24 cellular contexts compared by ENCODE assay signal in the genomic region with DNA sequence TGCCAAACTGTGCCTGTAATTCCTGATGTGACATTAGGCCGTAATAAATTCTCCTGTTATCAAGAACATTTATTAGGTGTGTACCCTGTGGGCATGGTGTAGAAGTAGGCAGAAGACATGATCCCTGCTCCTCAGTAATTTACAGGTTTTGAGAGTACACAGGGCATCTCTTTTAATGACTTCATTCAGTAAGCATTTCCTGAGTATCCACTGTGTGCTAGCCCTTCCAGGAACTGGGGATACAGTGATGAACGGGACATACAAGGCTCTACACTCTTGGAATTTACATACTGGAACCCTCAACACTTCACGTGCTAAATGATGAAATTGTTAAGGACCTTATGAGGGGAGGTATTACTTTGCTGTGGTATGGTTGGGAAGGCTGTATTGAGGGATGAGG. TPM values are rescaled to one million over a fixed set of nuclear protein-coding genes. Genes with fewer than 3 reads are reported as not detected.
DNase-seq lines count a peak whose midpoint lies in the region; ATAC-seq and TF ChIP-seq lines count a peak whose summit lies in the region.
"Had no signal": no experiment of that assay in that cellular context is flagged by ENCODE, and none has a peak within 500 bp of the region (broad histone marks: within the 10 kb centered on the region; RNA-seq: fewer than 3 reads in every experiment).

No MANE protein-coding gene starts in this region.

- H3K4me1 Mint-ChIP-seq in stimulated activated naive B cell treated with anti-CD40 and anti-IgM and Interleukin-4, amounts not matched to agents 10 μg/mL and 1 μg/mL and 100 μg/mL, for 72 hours = peaks cover 23 to 51% of the 10 kb centered on the region in 2 donors
- H3K4me1 Mint-ChIP-seq in activated T-cell treated with anti-CD3 and anti-CD28 coated beads, Interleukin-2, amount 50 U/mL, for 24 hours (ENCODE audit: low read depth) = peaks cover 53% of the 10 kb centered on the region
- H3K4me1 Mint-ChIP-seq: CD14-positive monocyte had no signal

- H3K4me3 ChIP-seq in LNCaP clone FGC (ENCODE audit: low read depth, low read length) (no peak overlapping the region), choroid plexus epithelial cell (ENCODE audit: low read depth, low read length) (no peak overlapping the region)
- H3K4me3 ChIP-seq: left ventricle myocardium inferior, mucosa of descending colon had no signal

- H3K27me3 Mint-ChIP-seq in stimulated activated naive B cell treated with anti-CD40 and anti-IgM and Interleukin-4, amounts not matched to agents 10 μg/mL and 1 μg/mL and 100 μg/mL, for 72 hours = no peaks in the 10 kb centered on the region
- no peaks in the 10 kb centered on the region for H3K27me3 Mint-ChIP-seq in activated T-cell treated with anti-CD3 and anti-CD28 coated beads, Interleukin-2, amount 50 U/mL, for 24 hours
- H3K27me3 Mint-ChIP-seq: central memory CD8-positive, alpha-beta T cell had no signal

- peak; percentile 15 for DNase-seq in Daoy (ENCODE audit: low read depth)
- DNase-seq in LNCaP clone FGC (ENCODE audit: low read depth) = peak; percentile 18
- peak; percentile 39 for DNase-seq in choroid plexus epithelial cell (ENCODE audit: low read depth)
- peak; percentile 65 for DNase-seq in kidney tubule cell (ENCODE audit: low spot score)
- DNase-seq in SIG-M5 (lab: John Stamatoyannopoulos, UW) = no peak
- no peak for DNase-seq in stimulated activated naive B cell treated with anti-CD40 and anti-IgM and Interleukin-4, amounts not matched to agents 10 μg/mL and 1 μg/mL and 100 μg/mL, for 72 hours
- no peak for DNase-seq in activated T-cell treated with anti-CD3 and anti-CD28 coated beads, Interleukin-2, amount 50 U/mL, for 24 hours
- DNase-seq: activated CD4-positive, CD25-positive, alpha-beta regulatory T cell treated with anti-CD3 and anti-CD28 coated beads, Interleukin-2, amount 50 U/mL, for 72 hours; activated CD8-positive, alpha-beta memory T cell treated with anti-CD3 and anti-CD28 coated beads for 24 hours; activated naive CD4-positive, alpha-beta T cell treated with anti-CD3 and anti-CD28 coated beads, Interleukin-2, amount 50 U/mL, for 16 hours; activated T-cell treated with anti-CD3 and anti-CD28 coated beads, Interleukin-2, amount 50 U/mL, for 48 hours; aorta; glutamatergic neuron; left ventricle myocardium inferior; mucosa of descending colon; NCI-H1694 treated with DMSO at 0.1 percent for 48 hours; NCI-H69; nephron progenitor cell; stimulated activated CD8-positive, alpha-beta memory T cell treated with anti-CD3 and anti-CD28 coated beads, Interleukin-4, amount 100 ng/mL, for 48 hours had no signal

- peaks cover 9 to 12% of the 10 kb centered on the region in 2 donors for H3K36me3 Mint-ChIP-seq in stimulated activated naive B cell treated with anti-CD40 and anti-IgM and Interleukin-4, amounts not matched to agents 10 μg/mL and 1 μg/mL and 100 μg/mL, for 72 hours
- no peaks in the 10 kb centered on the region for H3K36me3 Mint-ChIP-seq in activated T-cell treated with anti-CD3 and anti-CD28 coated beads, Interleukin-2, amount 50 U/mL, for 24 hours (ENCODE audit: low read depth)

- H3K27ac Mint-ChIP-seq in stimulated activated naive B cell treated with anti-CD40 and anti-IgM and Interleukin-4, amounts not matched to agents 10 μg/mL and 1 μg/mL and 100 μg/mL, for 72 hours = no peak overlapping the region
- no peak overlapping the region for H3K27ac Mint-ChIP-seq in activated T-cell treated with anti-CD3 and anti-CD28 coated beads, Interleukin-2, amount 50 U/mL, for 24 hours
- H3K27ac Mint-ChIP-seq: nephron progenitor cell had no signal

- TF ChIP-seq CTCF in LNCaP clone FGC (IDR thresholded peaks at IDR 0.05; ENCODE audit: control insufficient read depth, extremely low read depth, insufficient read depth) = no peak
- no peak for TF ChIP-seq CTCF in choroid plexus epithelial cell (conservative IDR thresholded peaks at IDR 0.05; ENCODE audit: low read depth, low read length)

- ATAC-seq in stimulated activated naive B cell treated with anti-CD40 and anti-IgM and Interleukin-4, amounts not matched to agents 10 μg/mL and 1 μg/mL and 100 μg/mL, for 72 hours (replicated peaks) = no peak
- ATAC-seq in HG02852 (IDR thresholded peaks at IDR 0.05; ENCODE audit: unreplicated experiment) = no peak
- ATAC-seq: esophagus mucosa, mucosa of descending colon, sciatic nerve had no signal

- no peak overlapping the region for H3K4me3 Mint-ChIP-seq in stimulated activated naive B cell treated with anti-CD40 and anti-IgM and Interleukin-4, amounts not matched to agents 10 μg/mL and 1 μg/mL and 100 μg/mL, for 72 hours
- H3K4me3 Mint-ChIP-seq in activated T-cell treated with anti-CD3 and anti-CD28 coated beads, Interleukin-2, amount 50 U/mL, for 24 hours = no peak overlapping the region
- H3K4me3 Mint-ChIP-seq: CD14-positive monocyte; central memory CD8-positive, alpha-beta T cell; nephron progenitor cell had no signal

- H3K9me3 Mint-ChIP-seq in stimulated activated naive B cell treated with anti-CD40 and anti-IgM and Interleukin-4, amounts not matched to agents 10 μg/mL and 1 μg/mL and 100 μg/mL, for 72 hours = no peaks in the 10 kb centered on the region
- no peaks in the 10 kb centered on the region for H3K9me3 Mint-ChIP-seq in activated T-cell treated with anti-CD3 and anti-CD28 coated beads, Interleukin-2, amount 50 U/mL, for 24 hours
- H3K9me3 Mint-ChIP-seq: CD14-positive monocyte; central memory CD8-positive, alpha-beta T cell; nephron progenitor cell had no signal

RNA-seq across cellular contexts. Expression of gene DIS3L2, which starts 30.2 kb away (rescaled TPM):
- total RNA-seq in Daoy (2014; rRNA removed; shearing (Covaris generic)) = 22.3 TPM in 2 replicates

Comparison
In these comparisons a context has a peak if more than half of its experiments do, and no peak if none do; other contexts are left out.
1. DNase-seq: peak in Daoy (single experiment), LNCaP clone FGC (single experiment), choroid plexus epithelial cell (single experiment) and kidney tubule cell (single experiment); none in SIG-M5 (single experiment), stimulated activated naive B cell treated with anti-CD40 and anti-IgM and Interleukin-4, amounts not matched to agents 10 μg/mL and 1 μg/mL and 100 μg/mL, for 72 hours (single experiment) and activated T-cell treated with anti-CD3 and anti-CD28 coated beads, Interleukin-2, amount 50 U/mL, for 24 hours (single experiment).